In genomic region chr9:112655633-112656032, GRCh38 we compare ENCODE assay signal across 1 cellular context.
TF ChIP-seq lines count a peak whose summit lies in the region.

No MANE protein-coding gene starts in this region.

TF ChIP-seq in H1, 55 proteins besides CTCF, POLR2A, EP300 and RAD21 (continued from another document):
- TF ChIP-seq CBX8 (IDR thresholded peaks at IDR 0.05; ENCODE audit: borderline replicate concordance, low read depth, low read length) (no peak), CEBPB (IDR thresholded peaks at IDR 0.05; ENCODE audit: low read depth, low read length) (no peak), GABPA (IDR thresholded peaks at IDR 0.05; ENCODE audit: borderline replicate concordance, insufficient read depth, low read length) (no peak)
